In the genomic region with DNA sequence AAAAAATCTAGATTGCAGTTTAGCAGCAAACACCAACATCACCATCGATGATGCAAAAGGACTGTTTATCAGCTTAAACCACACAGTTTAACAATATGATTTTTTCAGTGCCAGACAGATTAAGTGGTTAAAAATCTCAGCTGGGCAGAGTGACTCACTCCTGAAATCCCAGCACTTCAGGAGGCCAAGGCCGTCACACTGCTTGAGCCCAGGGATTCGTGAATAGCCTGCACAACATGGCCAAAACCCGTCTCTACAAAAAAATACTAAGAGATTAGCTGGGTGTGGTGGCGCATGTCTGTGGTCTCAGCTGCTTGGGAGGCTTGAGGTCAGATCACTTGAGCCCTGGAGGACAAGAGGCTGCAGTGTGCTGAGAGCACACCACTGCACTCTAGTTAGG, we compare ENCODE assay signal across 10 cellular contexts. TPM values are rescaled to one million over a fixed set of nuclear protein-coding genes. Genes with fewer than 3 reads are reported as not detected.
DNase-seq lines count a peak whose midpoint lies in the region; ATAC-seq, FAIRE-seq and TF ChIP-seq lines count a peak whose summit lies in the region.
"Had no signal": no experiment of that assay in that cellular context is flagged by ENCODE, and none has a peak within 500 bp of the region (broad histone marks: within the 10 kb centered on the region; RNA-seq: fewer than 3 reads in every experiment).

No MANE protein-coding gene starts in this region.

- peak overlapping the region; percentile 73 for H3K27ac Mint-ChIP-seq in astrocyte (ENCODE audit: unreplicated experiment)

- peak; percentile 43 for FAIRE-seq in astrocyte (lab: Jason Lieb, UNC)

- peaks cover 14% of the 10 kb centered on the region for H3K4me1 ChIP-seq in astrocyte (ENCODE audit: insufficient read depth, low read length)
- H3K4me1 ChIP-seq in left lung = peaks cover 6 to 16% of the 10 kb centered on the region in 2 donors

- peak; percentile 90 for ATAC-seq in left lung
- no peak for ATAC-seq in HG03039 (IDR thresholded peaks at IDR 0.05; ENCODE audit: unreplicated experiment)

- peak overlapping the region; percentile 41 for H3K4me2 ChIP-seq in astrocyte (ENCODE audit: low read length)

- H3K4me3 ChIP-seq in astrocyte (ENCODE audit: insufficient read depth, low read depth, low read length) (no peak overlapping the region), left lung (no peak overlapping the region)

- H3K4me1 Mint-ChIP-seq in astrocyte (ENCODE audit: low read depth, unreplicated experiment) = peaks cover 45% of the 10 kb centered on the region

- H3K9ac ChIP-seq in astrocyte (ENCODE audit: low read length) = peak overlapping the region; percentile 47

- H3K27me3 Mint-ChIP-seq in astrocyte (ENCODE audit: low read depth, unreplicated experiment) = no peaks in the 10 kb centered on the region
- H3K27me3 Mint-ChIP-seq: naive B cell had no signal

- peaks cover 95% of the 10 kb centered on the region for H4K20me1 ChIP-seq in astrocyte (ENCODE audit: insufficient read depth, low read length)

- intact Hi-C loops in left lung (cut with DNase I) = no loop called here

- no peak for TF ChIP-seq CTCF in astrocyte (IDR thresholded peaks at IDR 0.05; ENCODE audit: insufficient read depth, low read depth, low read length)
- no peak for TF ChIP-seq CTCF in left lung (IDR thresholded peaks at IDR 0.05)

- H2AFZ ChIP-seq in astrocyte (ENCODE audit: low read depth, low read length) = no peak overlapping the region

- H3K9me3 Mint-ChIP-seq in astrocyte (ENCODE audit: unreplicated experiment) = no peaks in the 10 kb centered on the region
- H3K9me3 Mint-ChIP-seq: naive B cell had no signal

- H3K79me2 ChIP-seq in astrocyte (ENCODE audit: insufficient read depth, low read length) = peaks cover 86% of the 10 kb centered on the region

- H3K36me3 ChIP-seq in astrocyte (ENCODE audit: insufficient read depth, low read length) (peaks cover 75% of the 10 kb centered on the region), left lung (peaks cover 17 to 100% of the 10 kb centered on the region in 2 donors)

- H3K27me3 ChIP-seq in astrocyte (ENCODE audit: insufficient read depth, low read length) (no peaks in the 10 kb centered on the region), left lung (no peaks in the 10 kb centered on the region)

- H3K4me3 Mint-ChIP-seq in astrocyte (ENCODE audit: unreplicated experiment) = peak overlapping the region; percentile 56

- peaks cover 32% of the 10 kb centered on the region for H3K36me3 Mint-ChIP-seq in astrocyte (ENCODE audit: low read depth, unreplicated experiment)

- H3K27ac ChIP-seq in astrocyte (ENCODE audit: low read depth, low read length) (peak overlapping the region; percentile 61), left lung (no peak overlapping the region)

- peak; percentile 58 for DNase-seq in AG20443 (ENCODE audit: low spot score)
- peak; percentile 90 for DNase-seq in HS-5 (ENCODE audit: low read depth)
- peak; percentile 98 for DNase-seq in astrocyte (ENCODE audit: low read depth)
- DNase-seq in left lung = peak in 1 of 2 donors; percentile 44
- no peak for DNase-seq in occipital lobe (lab: John Stamatoyannopoulos, UW)
- no peak for DNase-seq in NCI-H1048 (lab: John Stamatoyannopoulos, UW)
- DNase-seq in NAMALWA (ENCODE audit: low spot score) = no peak
- DNase-seq: naive B cell, NCI-H2171 had no signal

- H3K9me3 ChIP-seq in astrocyte (ENCODE audit: insufficient read depth, low read depth, low read length) (no peaks in the 10 kb centered on the region), left lung (no peaks in the 10 kb centered on the region)

RNA-seq across cellular contexts. Expression of a gene that starts 8.9 kb away (rescaled TPM):
- 55.6 and 56.3 TPM in 2 replicates for total RNA-seq in astrocyte
- total RNA-seq in left lung = 10 to 100 TPM; 49.6 to 63.5 TPM
- total RNA-seq in occipital lobe = 77.7 TPM

RNA-seq across cellular contexts. Expression of a gene that starts 9.2 kb away (rescaled TPM):
- total RNA-seq in astrocyte (8.6 and 10.6 TPM in 2 replicates), left lung (10 to 100 TPM; 13.6 to 25.5 TPM), occipital lobe (20.9 TPM)

RNA-seq across cellular contexts. Expression of a gene that starts 17.1 kb away (rescaled TPM):
- total RNA-seq in astrocyte (23.8 and 25.3 TPM in 2 replicates), left lung (10 to 100 TPM; 18.1 to 19.5 TPM), occipital lobe (31.7 TPM)

Comparison
In these comparisons a context has a peak if more than half of its experiments do, and no peak if none do; other contexts are left out.
1. DNase-seq: peak in AG20443 (single experiment), HS-5 (single experiment) and astrocyte (single experiment); none in occipital lobe (single experiment), NCI-H1048 (single experiment) and NAMALWA (single experiment).